In the genomic region with DNA sequence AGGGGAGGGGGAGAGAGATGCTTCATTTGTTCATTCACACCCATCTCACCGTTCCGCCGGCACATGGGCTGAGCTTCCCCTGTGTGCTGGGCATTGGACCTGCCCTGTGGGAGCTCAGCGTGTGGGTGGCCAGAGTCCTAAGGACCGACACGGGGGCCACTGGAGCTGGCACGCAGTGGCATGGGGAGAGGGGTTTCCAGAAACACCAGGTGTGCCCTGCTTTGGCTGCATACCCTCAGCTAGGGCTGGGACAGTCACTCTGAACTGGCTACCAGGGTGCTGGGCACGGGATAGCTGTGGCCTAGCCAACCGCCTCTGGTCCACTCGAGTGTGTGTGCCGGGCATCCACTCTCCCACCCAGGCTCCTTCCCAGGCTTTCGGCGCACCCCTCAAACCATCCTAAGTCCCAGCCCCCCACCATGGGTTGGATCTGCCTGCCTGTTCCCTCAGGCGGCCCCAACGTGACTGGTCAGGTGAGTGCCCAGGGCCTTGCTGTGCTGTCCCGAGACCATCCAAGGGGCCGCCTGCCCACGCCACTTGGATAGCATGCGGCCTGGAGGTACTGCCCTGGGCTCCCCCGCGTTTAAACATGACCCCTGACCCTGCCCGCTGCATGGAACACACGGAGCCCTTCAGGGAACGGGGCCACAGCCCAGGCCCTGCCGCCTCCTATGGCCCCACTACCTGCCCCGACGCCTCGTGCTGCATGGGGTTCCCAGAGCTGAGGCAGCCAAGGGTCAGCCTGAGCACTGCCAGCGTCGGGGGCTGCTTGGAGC, we compare ENCODE assay signal across 1 cellular context.
TF ChIP-seq lines count a peak whose summit lies in the region.

No MANE protein-coding gene starts in this region.

TF ChIP-seq in IMR-90, 13 proteins besides CTCF, POLR2A, EP300 and RAD21 (continued from another document):
- TF ChIP-seq RFX5 (IDR thresholded peaks at IDR 0.05; ENCODE audit: low read depth, low read length) (no peak), RCOR1 (IDR thresholded peaks at IDR 0.05; ENCODE audit: insufficient replicate concordance, low read length) (no peak), CEBPB (IDR thresholded peaks at IDR 0.05; ENCODE audit: low read depth, low read length) (no peak), MXI1 (IDR thresholded peaks at IDR 0.05; ENCODE audit: borderline replicate concordance, low read depth, low read length) (no peak), FOS (IDR thresholded peaks at IDR 0.05; ENCODE audit: low read depth, low read length) (no peak), BHLHE40 (IDR thresholded peaks at IDR 0.05; ENCODE audit: low read depth, low read length) (no peak)
- TF ChIP-seq, protein P1, sequence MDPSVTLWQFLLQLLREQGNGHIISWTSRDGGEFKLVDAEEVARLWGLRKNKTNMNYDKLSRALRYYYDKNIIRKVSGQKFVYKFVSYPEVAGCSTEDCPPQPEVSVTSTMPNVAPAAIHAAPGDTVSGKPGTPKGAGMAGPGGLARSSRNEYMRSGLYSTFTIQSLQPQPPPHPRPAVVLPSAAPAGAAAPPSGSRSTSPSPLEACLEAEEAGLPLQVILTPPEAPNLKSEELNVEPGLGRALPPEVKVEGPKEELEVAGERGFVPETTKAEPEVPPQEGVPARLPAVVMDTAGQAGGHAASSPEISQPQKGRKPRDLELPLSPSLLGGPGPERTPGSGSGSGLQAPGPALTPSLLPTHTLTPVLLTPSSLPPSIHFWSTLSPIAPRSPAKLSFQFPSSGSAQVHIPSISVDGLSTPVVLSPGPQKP (IDR thresholded peaks at IDR 0.05; ENCODE audit: borderline replicate concordance, low read depth, low read length), result no peak
